1 cellular context compared by ENCODE assay signal in the genomic region with DNA sequence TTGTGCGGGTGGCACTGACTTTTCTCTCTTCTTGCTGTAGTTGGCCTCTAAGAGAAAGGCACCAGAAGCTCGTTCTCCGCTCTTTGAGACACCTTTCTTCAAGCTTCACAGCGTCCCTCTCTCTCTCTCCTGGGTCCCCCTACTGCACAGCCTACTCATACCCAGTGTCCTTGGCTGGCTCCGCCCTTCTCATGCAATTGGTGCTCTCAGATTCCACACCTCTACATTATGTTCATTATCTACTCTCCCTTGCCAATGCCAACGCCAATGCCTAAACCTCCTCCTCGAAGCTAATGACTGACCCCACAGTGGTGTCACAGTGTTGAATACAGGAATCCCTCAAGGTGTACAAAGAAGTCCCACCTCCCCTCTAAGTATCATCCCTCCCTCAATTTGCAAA.
TF ChIP-seq lines count a peak whose summit lies in the region.

No MANE protein-coding gene starts in this region.

TF ChIP-seq in K562, 482 proteins besides CTCF, POLR2A, EP300 and RAD21:
- TF ChIP-seq ZNF143 (CRISPR knock-in tag; IDR thresholded peaks at IDR 0.05) (no peak), ATF2 (CRISPR knock-in tag; IDR thresholded peaks at IDR 0.05) (no peak), TAL1 (IDR thresholded peaks at IDR 0.05) (no peak), CUX1 (CRISPR knock-in tag; IDR thresholded peaks at IDR 0.05) (no peak)
- TF ChIP-seq, protein P1, sequence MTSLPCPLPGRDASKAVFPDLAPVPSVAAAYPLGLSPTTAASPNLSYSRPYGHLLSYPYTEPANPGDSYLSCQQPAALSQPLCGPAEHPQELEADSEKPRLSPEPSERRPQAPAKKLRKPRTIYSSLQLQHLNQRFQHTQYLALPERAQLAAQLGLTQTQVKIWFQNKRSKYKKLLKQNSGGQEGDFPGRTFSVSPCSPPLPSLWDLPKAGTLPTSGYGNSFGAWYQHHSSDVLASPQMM (CRISPR knock-in tag; IDR thresholded peaks at IDR 0.05): no peak
